9 cellular contexts compared by ENCODE assay signal in the genomic region with DNA sequence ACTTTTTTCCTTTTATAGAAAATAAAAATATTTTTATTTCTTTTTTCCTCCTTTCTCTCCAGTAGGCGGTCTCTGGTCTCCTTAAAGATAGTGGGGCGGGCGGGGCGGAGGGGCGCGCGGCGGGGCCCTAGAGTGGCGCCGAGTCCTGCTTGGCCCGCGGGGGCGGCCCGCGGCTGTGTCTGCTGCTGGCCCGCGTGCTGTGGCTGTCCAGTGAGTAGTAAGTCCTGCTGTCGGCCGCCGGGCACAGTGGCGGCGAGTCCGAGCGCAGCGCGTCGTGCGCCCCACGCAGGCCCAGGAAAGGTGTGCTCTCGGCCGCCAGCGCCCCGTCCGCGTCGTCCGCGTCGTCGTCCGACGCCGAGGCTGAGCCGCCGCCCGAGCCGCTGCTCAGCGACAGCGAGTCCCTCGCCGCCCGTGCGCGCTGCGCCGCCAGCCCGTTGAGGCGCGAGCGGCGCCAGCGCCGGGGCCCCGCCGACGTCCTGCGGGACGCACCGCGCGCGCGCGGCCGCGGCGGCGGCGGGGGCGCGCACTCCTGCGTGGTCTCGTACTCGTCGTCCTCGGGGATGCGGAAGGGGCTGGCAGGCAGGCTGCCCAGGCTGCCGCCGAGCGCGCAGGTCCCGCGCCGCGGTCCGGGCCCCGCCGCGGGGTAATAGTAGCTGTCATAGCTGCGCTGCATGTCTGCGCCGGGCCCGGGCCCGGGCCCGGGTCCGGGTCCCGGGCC. TPM values are rescaled to one million over a fixed set of nuclear protein-coding genes. Genes with fewer than 3 reads are reported as not detected.
A peak's percentile ranks its signal among the peaks of the same experiment; 100 is the strongest.
DNase-seq lines count a peak whose midpoint lies in the region; ATAC-seq and TF ChIP-seq lines count a peak whose summit lies in the region.
"Had no signal": no experiment of that assay in that cellular context is flagged by ENCODE, and none has a peak within 500 bp of the region (broad histone marks: within the 10 kb centered on the region; RNA-seq: fewer than 3 reads in every experiment).

No MANE protein-coding gene starts in this region.

- ATAC-seq in GM19467 (IDR thresholded peaks at IDR 0.05; ENCODE audit: unreplicated experiment): peak; percentile 57
- peak; percentile 81 for ATAC-seq in activated CD8-positive, alpha-beta T cell treated with anti-CD3 and anti-CD28 coated beads for 36 hours
- ATAC-seq in memory B cell (ENCODE audit: low read depth): peak; percentile 88

- H3K4me1 ChIP-seq in CD4-positive, alpha-beta memory T cell (ENCODE audit: insufficient read depth, low read length): peaks cover 8% of the 10 kb centered on the region
- H3K4me1 ChIP-seq in Karpas-422 (ENCODE audit: low read length): peaks cover 2% of the 10 kb centered on the region; the same call in 1 of the 2 replicates
- peaks cover 3 to 5% of the 10 kb centered on the region in 2 donors for H3K4me1 ChIP-seq in duodenal mucosa (ENCODE audit: control insufficient read depth in 1 of 2, insufficient read depth in 2 of 2, low read length in 2 of 2)

- no peaks in the 10 kb centered on the region for H3K9me2 ChIP-seq in Karpas-422 (replicated peaks; ENCODE audit: insufficient read depth, low read length)

- H3K27me3 ChIP-seq in CD4-positive, alpha-beta memory T cell (ENCODE audit: insufficient read depth, low read length): peaks cover 9% of the 10 kb centered on the region
- H3K27me3 ChIP-seq in Karpas-422 (ENCODE audit: low read length) (no peaks in the 10 kb centered on the region), duodenal mucosa (ENCODE audit: control insufficient read depth in 1 of 2, insufficient read depth in 2 of 2, low read length in 2 of 2) (peaks cover 14 to 23% of the 10 kb centered on the region in 2 donors)

- intact Hi-C loops in CD4-positive, alpha-beta memory T cell (cut with micrococcal nuclease): loop anchor here (5.0 to 10.0 kb wide), 2 partner anchors 443 to 789 kb away; a partner anchor contains a TSS
- intact Hi-C loops in activated CD8-positive, alpha-beta T cell treated with anti-CD3 and anti-CD28 coated beads for 36 hours (cut with micrococcal nuclease): no loop called here

- peak overlapping the region; percentile 64 for H3K9ac ChIP-seq in Karpas-422 (ENCODE audit: low read length)
- H3K9ac ChIP-seq in duodenal mucosa (ENCODE audit: low read depth in 1 of 2, low read length in 2 of 2): no peak overlapping the region

- no peak for TF ChIP-seq CTCF in activated CD8-positive, alpha-beta T cell treated with anti-CD3 and anti-CD28 coated beads for 36 hours (IDR thresholded peaks at IDR 0.05)

- H3K9me3 ChIP-seq in CD4-positive, alpha-beta memory T cell (ENCODE audit: control insufficient read depth in 1 of 2, low read length in 2 of 2): no peaks in the 10 kb centered on the region
- H3K9me3 ChIP-seq in Karpas-422 (ENCODE audit: low read length) (no peaks in the 10 kb centered on the region), duodenal mucosa (ENCODE audit: control insufficient read depth in 1 of 2, low read length in 2 of 2) (no peaks in the 10 kb centered on the region)

- no peaks in the 10 kb centered on the region for H3K36me3 Mint-ChIP-seq in CD4-positive, alpha-beta memory T cell
- no peaks in the 10 kb centered on the region for H3K36me3 Mint-ChIP-seq in activated CD8-positive, alpha-beta T cell treated with anti-CD3 and anti-CD28 coated beads for 36 hours (ENCODE audit: low read depth)
- H3K36me3 Mint-ChIP-seq in memory B cell: no peaks in the 10 kb centered on the region

- peak overlapping the region in 6 of 8 donors; percentile 43 to 65 (median 59) for H3K4me3 Mint-ChIP-seq in CD4-positive, alpha-beta memory T cell
- H3K4me3 Mint-ChIP-seq in activated CD8-positive, alpha-beta T cell treated with anti-CD3 and anti-CD28 coated beads for 36 hours: peak overlapping the region; percentile 70
- H3K4me3 Mint-ChIP-seq in memory B cell: peak overlapping the region; percentile 76

- peaks cover 0 to 1% (median 0%) of the 10 kb centered on the region in 8 donors for H3K9me3 Mint-ChIP-seq in CD4-positive, alpha-beta memory T cell
- H3K9me3 Mint-ChIP-seq in activated CD8-positive, alpha-beta T cell treated with anti-CD3 and anti-CD28 coated beads for 36 hours: no peaks in the 10 kb centered on the region
- no peaks in the 10 kb centered on the region for H3K9me3 Mint-ChIP-seq in memory B cell

- no peaks in the 10 kb centered on the region for H3K36me3 ChIP-seq in CD4-positive, alpha-beta memory T cell (ENCODE audit: insufficient read depth, low read length)
- H3K36me3 ChIP-seq in Karpas-422 (ENCODE audit: insufficient read depth, low read length): no peaks in the 10 kb centered on the region
- no peaks in the 10 kb centered on the region for H3K36me3 ChIP-seq in duodenal mucosa (ENCODE audit: control insufficient read depth in 1 of 2, insufficient read depth in 2 of 2, low read length in 2 of 2)

- peak overlapping the region in 1 of 7 donors; percentile 66 for H3K27ac Mint-ChIP-seq in CD4-positive, alpha-beta memory T cell
- H3K27ac Mint-ChIP-seq in activated CD8-positive, alpha-beta T cell treated with anti-CD3 and anti-CD28 coated beads for 36 hours: no peak overlapping the region
- H3K27ac Mint-ChIP-seq in memory B cell: peak overlapping the region; percentile 14

- DNase-seq in CD4-positive, alpha-beta memory T cell: peak; percentile 80 to 86 (median 84)
- DNase-seq in Karpas-422 (peak; percentile 82), memory B cell (ENCODE audit: low spot score in 2 of 2) (peak; percentile 79 to 84), NCI-H2107 (lab: John Stamatoyannopoulos, UW) (no peak)
- DNase-seq in activated CD8-positive, alpha-beta T cell treated with anti-CD3 and anti-CD28 coated beads for 36 hours: peak; percentile 79
- DNase-seq in stimulated activated CD8-positive, alpha-beta memory T cell treated with anti-CD3 and anti-CD28 coated beads, Interleukin-12 subunit alpha, Interleukin-12 subunit beta, amount 100 ng/mL, for 24 hours (ENCODE audit: extremely low read depth): peak; percentile 44

- no peaks in the 10 kb centered on the region for H3K79me2 ChIP-seq in Karpas-422 (ENCODE audit: low read length)

- H3K27me3 Mint-ChIP-seq in CD4-positive, alpha-beta memory T cell: peaks cover 2 to 18% of the 10 kb centered on the region in 2 donors
- peaks cover 12% of the 10 kb centered on the region for H3K27me3 Mint-ChIP-seq in activated CD8-positive, alpha-beta T cell treated with anti-CD3 and anti-CD28 coated beads for 36 hours
- peaks cover 9% of the 10 kb centered on the region for H3K27me3 Mint-ChIP-seq in memory B cell

- POLR2A ChIA-PET in CD4-positive, alpha-beta memory T cell (lab: Charles Lee; ENCODE audit: partially characterized antibody): interaction anchor here (0.6 to 1.4 kb wide), 4 partner anchors 9 to 1272 kb away, joined by 3 to 5 read pairs (median 4); a partner anchor contains a TSS
- POLR2A ChIA-PET in activated CD8-positive, alpha-beta T cell treated with anti-CD3 and anti-CD28 coated beads for 36 hours (lab: Charles Lee): interaction anchor here (0.8 to 1.1 kb wide), 4 partner anchors 8 to 72 kb away, joined by 3 to 7 read pairs (median 3); no protein-coding TSS in a partner anchor

- peaks cover 8 to 26% (median 15%) of the 10 kb centered on the region in 4 donors for H3K4me1 Mint-ChIP-seq in CD4-positive, alpha-beta memory T cell
- H3K4me1 Mint-ChIP-seq in activated CD8-positive, alpha-beta T cell treated with anti-CD3 and anti-CD28 coated beads for 36 hours (ENCODE audit: low read depth): peaks cover 15% of the 10 kb centered on the region
- peaks cover 21% of the 10 kb centered on the region for H3K4me1 Mint-ChIP-seq in memory B cell

- CTCF ChIA-PET in CD4-positive, alpha-beta memory T cell (lab: Charles Lee; ENCODE audit: partially characterized antibody): interaction anchor here (1.1 to 6.3 kb wide), 7 partner anchors 13 to 73 kb away, joined by 3 to 49 read pairs (median 5); no protein-coding TSS in a partner anchor
- CTCF ChIA-PET in activated CD8-positive, alpha-beta T cell treated with anti-CD3 and anti-CD28 coated beads for 36 hours (lab: Charles Lee): interaction anchor here (1.0 to 6.8 kb wide), 7 partner anchors 15 to 121 kb away, joined by 4 to 121 read pairs (median 15); no protein-coding TSS in a partner anchor

- peak overlapping the region; percentile 71 for H3K4me2 ChIP-seq in Karpas-422 (ENCODE audit: low read depth, low read length, poor library complexity, severe bottlenecking)

- peak overlapping the region; percentile 43 for H3K27ac ChIP-seq in CD4-positive, alpha-beta memory T cell (ENCODE audit: low read depth, low read length)
- no peak overlapping the region for H3K27ac ChIP-seq in Karpas-422 (ENCODE audit: low read length)
- H3K27ac ChIP-seq in duodenal mucosa (ENCODE audit: low read depth, low read length): no peak overlapping the region

- H2AFZ ChIP-seq in Karpas-422 (ENCODE audit: low read length): peak overlapping the region; percentile 87; the same call in 1 of the 2 replicates

- no peaks in the 10 kb centered on the region for H4K20me1 ChIP-seq in Karpas-422 (ENCODE audit: insufficient read depth, low read depth, low read length)

- peak overlapping the region in 1 of 2 donors; percentile 51 for H3K4me3 ChIP-seq in CD4-positive, alpha-beta memory T cell (ENCODE audit: low read length in 2 of 2)
- H3K4me3 ChIP-seq in Karpas-422 (ENCODE audit: low read length) (peak overlapping the region; percentile 64), duodenal mucosa (ENCODE audit: low read depth in 1 of 2, low read length in 2 of 2) (peak overlapping the region; percentile 35 to 64)

RNA-seq across cellular contexts. Expression of a gene that starts 52.3 kb away (rescaled TPM):
- total RNA-seq in CD4-positive, alpha-beta memory T cell: not detected
- polyA plus RNA-seq in CD4-positive, alpha-beta memory T cell: not detected
- total RNA-seq in Karpas-422 (2014; rRNA removed; shearing (Covaris generic); ENCODE audit: low replicate concordance): not detected in 2 replicates
- total RNA-seq in activated CD8-positive, alpha-beta T cell treated with anti-CD3 and anti-CD28 coated beads for 36 hours: under 1 TPM in 1 of 2 experiments, not detected in 1; 0.14 TPM
- total RNA-seq: LHCN-M2 had no signal
